Comparison of ENCODE assay signal across 13 cellular contexts in the genomic region with DNA sequence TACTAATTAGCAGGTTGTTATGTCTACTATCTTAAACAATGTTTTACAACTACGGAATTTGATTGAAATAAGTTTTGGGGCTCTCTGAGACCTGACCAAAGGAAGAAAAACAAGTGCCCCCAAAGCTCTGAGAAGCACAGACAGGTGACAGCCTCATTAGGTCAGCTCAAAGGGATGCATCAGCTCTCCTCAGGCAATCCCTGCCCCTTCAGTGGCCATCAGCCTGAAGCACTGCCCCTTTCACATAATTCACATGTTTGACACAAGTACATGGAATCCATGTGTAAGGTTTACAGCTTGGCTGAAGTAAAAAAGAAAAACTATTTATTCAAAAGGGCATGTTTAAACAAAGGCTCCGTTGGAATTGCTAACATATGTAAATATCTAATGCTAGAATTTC. TPM values are rescaled to one million over a fixed set of nuclear protein-coding genes. Genes with fewer than 3 reads are reported as not detected.
A peak's percentile ranks its signal among the peaks of the same experiment; 100 is the strongest.
DNase-seq lines count a peak whose midpoint lies in the region; ATAC-seq and TF ChIP-seq lines count a peak whose summit lies in the region.
"Had no signal": no experiment of that assay in that cellular context is flagged by ENCODE, and none has a peak within 500 bp of the region (broad histone marks: within the 10 kb centered on the region; RNA-seq: fewer than 3 reads in every experiment).

No MANE protein-coding gene starts in this region.

- peak overlapping the region; percentile 51 for H3K4me3 Mint-ChIP-seq in activated naive CD4-positive, alpha-beta T cell treated with anti-CD3 and anti-CD28 coated beads, Interleukin-2, amount 10 ng/mL, durations not matched to agents 7 days and 5 days
- no peak overlapping the region for H3K4me3 Mint-ChIP-seq in nephron

- TF ChIP-seq CTCF in nephron (IDR thresholded peaks at IDR 0.05; ENCODE audit: unreplicated experiment in 3 of 3), result no peak

- H3K9me3 Mint-ChIP-seq in activated naive CD4-positive, alpha-beta T cell treated with anti-CD3 and anti-CD28 coated beads, Interleukin-2, amount 10 ng/mL, durations not matched to agents 7 days and 5 days, result peaks cover 8% of the 10 kb centered on the region
- peaks cover 2% of the 10 kb centered on the region for H3K9me3 Mint-ChIP-seq in nephron

- H3K36me3 Mint-ChIP-seq in activated naive CD4-positive, alpha-beta T cell treated with anti-CD3 and anti-CD28 coated beads, Interleukin-2, amount 10 ng/mL, durations not matched to agents 7 days and 5 days, result peaks cover 9% of the 10 kb centered on the region
- H3K36me3 Mint-ChIP-seq in nephron (ENCODE audit: low read depth), result no peaks in the 10 kb centered on the region

- peak; percentile 23 for DNase-seq in activated naive CD4-positive, alpha-beta T cell treated with anti-CD3 and anti-CD28 coated beads, Interleukin-2, amount 10 ng/mL, durations not matched to agents 7 days and 5 days
- DNase-seq in activated naive CD4-positive, alpha-beta T cell (lab: John Stamatoyannopoulos, UW), result no peak
- DNase-seq in HT-29 (ENCODE audit: low spot score) (peak; percentile 3), dermis blood vessel endothelial cell (peak; percentile 8), mucosa of gallbladder (ENCODE audit: low spot score) (no peak)
- DNase-seq: T1000 had no signal

- no peak for ATAC-seq in GM19324 (IDR thresholded peaks at IDR 0.05; ENCODE audit: low FRiP score, unreplicated experiment)
- no peak for ATAC-seq in HG02588 (IDR thresholded peaks at IDR 0.05; ENCODE audit: unreplicated experiment)

- CTCF ChIA-PET in activated naive CD4-positive, alpha-beta T cell treated with anti-CD3 and anti-CD28 coated beads, Interleukin-2, amount 10 ng/mL, durations not matched to agents 7 days and 5 days (lab: Charles Lee), result interaction anchor here (1.5 to 3.9 kb wide), 9 partner anchors 11 to 227 kb away, joined by 3 to 31 read pairs (median 9); a partner anchor contains a TSS

- H3K27me3 Mint-ChIP-seq in activated naive CD4-positive, alpha-beta T cell treated with anti-CD3 and anti-CD28 coated beads, Interleukin-2, amount 10 ng/mL, durations not matched to agents 7 days and 5 days, result peaks cover 12% of the 10 kb centered on the region
- no peaks in the 10 kb centered on the region for H3K27me3 Mint-ChIP-seq in nephron (ENCODE audit: low read depth)

- H3K27ac Mint-ChIP-seq in activated naive CD4-positive, alpha-beta T cell treated with anti-CD3 and anti-CD28 coated beads, Interleukin-2, amount 10 ng/mL, durations not matched to agents 7 days and 5 days, result peak overlapping the region; percentile 80
- peak overlapping the region in 2 of 3 experiments; percentile 81 to 84 for H3K27ac Mint-ChIP-seq in nephron

- peaks cover 70% of the 10 kb centered on the region for H3K4me1 Mint-ChIP-seq in activated naive CD4-positive, alpha-beta T cell treated with anti-CD3 and anti-CD28 coated beads, Interleukin-2, amount 10 ng/mL, durations not matched to agents 7 days and 5 days
- peaks cover 32% of the 10 kb centered on the region for H3K4me1 Mint-ChIP-seq in nephron

RNA-seq across cellular contexts. Expression of a gene that starts 56.3 kb away (rescaled TPM):
- not detected in 2 replicates for total RNA-seq in HT-29 (2014; rRNA removed; shearing (Covaris generic))
- total RNA-seq in dermis blood vessel endothelial cell (not detected in 2 replicates), mucosa of gallbladder (0.20 TPM)
- total RNA-seq: dermis microvascular lymphatic vessel endothelial cell, Peyer's patch, SK-MEL-5, thoracic aorta had no signal

Comparison
In these comparisons a context has a peak if more than half of its experiments do, and no peak if none do; other contexts are left out.
1. DNase-seq: peak in activated naive CD4-positive, alpha-beta T cell treated with anti-CD3 and anti-CD28 coated beads, Interleukin-2, amount 10 ng/mL, durations not matched to agents 7 days and 5 days (single experiment), HT-29 (single experiment) and dermis blood vessel endothelial cell (single experiment); none in activated naive CD4-positive, alpha-beta T cell (0 of 4) and mucosa of gallbladder (single experiment).